26 cellular contexts compared by ENCODE assay signal in the genomic region with DNA sequence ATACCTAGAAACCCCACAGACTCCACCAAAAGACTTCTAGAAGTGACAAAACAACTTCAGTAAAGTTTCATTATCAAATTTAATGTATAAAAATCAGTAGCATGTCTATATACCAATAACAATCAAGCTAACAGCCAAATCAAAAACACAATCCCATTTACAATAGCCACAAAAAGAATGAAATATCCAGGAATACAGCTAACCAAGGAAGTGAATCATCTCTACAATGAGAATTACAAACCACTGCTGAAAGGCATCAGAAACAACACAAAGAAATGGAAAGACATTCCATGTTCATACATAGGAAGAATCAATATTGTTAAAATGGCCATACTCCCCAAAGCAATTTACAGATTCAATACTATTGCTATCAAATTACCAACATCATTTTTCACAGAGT. TPM values are rescaled to one million over a fixed set of nuclear protein-coding genes. Genes with fewer than 3 reads are reported as not detected.
DNase-seq lines count a peak whose midpoint lies in the region; ATAC-seq, FAIRE-seq and TF ChIP-seq lines count a peak whose summit lies in the region.
"Had no signal": no experiment of that assay in that cellular context is flagged by ENCODE, and none has a peak within 500 bp of the region (broad histone marks: within the 10 kb centered on the region; RNA-seq: fewer than 3 reads in every experiment).

No MANE protein-coding gene starts in this region.

- peaks cover 0 to 10% of the 10 kb centered on the region in 2 donors for H3K36me3 ChIP-seq in gastrocnemius medialis

- peaks cover 0 to 10% of the 10 kb centered on the region in 2 donors for H3K4me1 ChIP-seq in gastrocnemius medialis
- H3K4me1 ChIP-seq: BE2C, spleen, testis had no signal

- TF ChIP-seq POLR2A in gastrocnemius medialis (IDR thresholded peaks at IDR 0.05), result no peak

- no peaks in the 10 kb centered on the region for H3K9me3 ChIP-seq in gastrocnemius medialis
- H3K9me3 ChIP-seq: BE2C, esophagus squamous epithelium, spleen, testis had no signal

- H3K27me3 ChIP-seq in gastrocnemius medialis, result no peaks in the 10 kb centered on the region
- H3K27me3 ChIP-seq: BE2C, esophagus squamous epithelium, spleen, testis had no signal

- intact Hi-C loops in gastrocnemius medialis (cut with DNase I; ENCODE audit: low total_unique reads), result no loop called here

- ATAC-seq in gastrocnemius medialis, result no peak
- ATAC-seq: activated naive CD8-positive, alpha-beta T cell treated with anti-CD3 and anti-CD28 coated beads, Interleukin-2, amount 50 U/mL, for 24 hours; activated T-cell treated with anti-CD3 and anti-CD28 coated beads, Interleukin-2, amount 50 U/mL, for 4 hours; GM12878 had no signal

- H3K27ac ChIP-seq in gastrocnemius medialis, result no peak overlapping the region
- H3K27ac ChIP-seq: esophagus squamous epithelium, RWPE1, spleen, testis had no signal

- H3K4me3 ChIP-seq in gastrocnemius medialis, result no peak overlapping the region
- H3K4me3 ChIP-seq: esophagus squamous epithelium, GM12878, spleen, testis had no signal

- TF ChIP-seq CTCF in gastrocnemius medialis (IDR thresholded peaks at IDR 0.05 in 4 of 5, conservative IDR thresholded peaks at IDR 0.05 in 1 of 5), result no peak

- in situ Hi-C loops in gastrocnemius medialis (cut with MboI; ENCODE audit: low sequenced_read_pairs in 4 of 4), result loop anchor here in 1 of 4 donors (25.0 kb wide), 1 partner anchor 958 kb away; no protein-coding TSS in a partner anchor

- peak; percentile 27 for DNase-seq in EL
- peak; percentile 38 for DNase-seq in LHCN-M2 (ENCODE audit: low read depth)
- peak; percentile 60 for DNase-seq in dermis blood vessel endothelial cell
- DNase-seq in iris pigment epithelial cell (ENCODE audit: low read depth), result peak; percentile 23
- no peak for DNase-seq in GM19239 (ENCODE audit: insufficient read length, low spot score)
- no peak for DNase-seq in activated effector memory CD4-positive, alpha-beta T cell treated with Interleukin-2 at 50 U/mL for 16 hours
- no peak for DNase-seq in gastrocnemius medialis
- DNase-seq: activated B cell treated with CpG ODN at 0.5 μM for 24 hours; activated CD4-positive, alpha-beta T cell treated with anti-CD3 and anti-CD28 coated beads, Interleukin-2, amount 10 ng/mL, durations not matched to agents 7 days and 5 days; activated naive CD8-positive, alpha-beta T cell treated with anti-CD3 and anti-CD28 coated beads, Interleukin-2, amount 50 U/mL, for 24 hours; activated T-cell treated with anti-CD3 and anti-CD28 coated beads, Interleukin-2, amount 50 U/mL, for 4 hours; BE2C; CD8-positive, alpha-beta memory T cell; central memory CD4-positive, alpha-beta T cell; endodermal cell; esophagus squamous epithelium; glutamatergic neuron; NCI-H1092 treated with DMSO at 0.1 percent for 48 hours; NCI-H187; NCI-H2171 treated with DMSO at 0.1 percent for 48 hours; NCI-H510A treated with DMSO at 0.1 percent for 48 hours; spleen; stimulated activated CD4-positive, alpha-beta T cell treated with anti-CD3 and anti-CD28 coated beads, Interleukin-2, amount 100 ng/mL, for 24 hours; testis had no signal

- FAIRE-seq in GM19239 (lab: Jason Lieb, UNC), result no peak
- FAIRE-seq: GM12878 had no signal

RNA-seq across cellular contexts. Expression of gene PRCP, which starts 46.0 kb away (rescaled TPM):
- 42.8 TPM in 2 replicates for total RNA-seq in LHCN-M2 (2014; rRNA removed)
- 38.4 TPM for polyA plus RNA-seq in LHCN-M2 (2012)
- 282 and 333 TPM in 2 replicates for total RNA-seq in dermis blood vessel endothelial cell
- 10 to 100 TPM in 2 of 4 donors, 1 to 10 TPM in 2; 7.1 to 17.8 (median 9.5) TPM for total RNA-seq in gastrocnemius medialis

RNA-seq across cellular contexts. Expression of gene DDIAS, which starts 47.3 kb away (rescaled TPM):
- total RNA-seq in LHCN-M2 (2014; rRNA removed) (19.6 and 30.1 TPM in 2 replicates), dermis blood vessel endothelial cell (4.6 and 12.8 TPM in 2 replicates), gastrocnemius medialis (1 to 10 TPM in 3 of 4 donors, under 1 TPM in 1; 0.67 to 2.1 (median 1.1) TPM)
- 3.1 TPM for polyA plus RNA-seq in LHCN-M2 (2012)

Comparison
In these comparisons a context has a peak if more than half of its experiments do, and no peak if none do; other contexts are left out.
1. DNase-seq: peak in EL (single experiment), LHCN-M2 (single experiment), dermis blood vessel endothelial cell (single experiment) and iris pigment epithelial cell (single experiment); none in GM19239 (single experiment), activated effector memory CD4-positive, alpha-beta T cell treated with Interleukin-2 at 50 U/mL for 16 hours (single experiment) and gastrocnemius medialis (0 of 2).